Comparison of ENCODE assay signal across 1 cellular context in the genomic region with DNA sequence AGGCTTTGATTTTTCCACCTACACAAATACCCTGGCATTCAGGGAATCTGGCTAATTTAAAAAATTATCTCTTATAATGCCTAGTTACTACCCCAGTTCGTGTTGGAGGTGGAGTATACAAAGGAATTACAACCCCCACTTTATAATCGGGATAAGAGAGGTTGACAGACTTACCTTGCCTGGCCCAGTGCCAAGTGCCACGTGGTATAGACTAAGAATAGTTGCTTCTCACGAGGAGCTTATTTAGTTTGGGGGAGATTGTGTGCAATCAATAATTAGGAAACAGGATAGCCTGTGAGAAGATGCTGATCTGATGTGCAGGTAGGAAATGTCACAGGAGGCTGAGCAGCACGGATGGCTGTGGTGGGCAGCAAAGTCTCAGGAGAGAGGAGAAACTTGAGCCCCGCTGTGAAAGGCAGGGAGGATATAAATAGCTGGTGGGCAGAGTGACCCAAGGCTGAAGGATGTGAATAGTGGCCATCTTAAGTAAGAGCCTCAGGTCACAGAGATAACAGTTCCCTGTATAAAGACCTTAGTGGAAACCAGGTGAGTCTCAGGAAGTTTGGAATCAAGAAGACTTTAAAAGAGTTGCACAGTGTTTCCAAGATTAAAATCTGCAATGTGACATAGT.
TF ChIP-seq lines count a peak whose summit lies in the region.

No MANE protein-coding gene starts in this region.

TF ChIP-seq in HEK293, 187 proteins besides CTCF, POLR2A, EP300 and RAD21 (continued from another document):
- TF ChIP-seq KLF17 (tag by site-specific recombination; IDR thresholded peaks at IDR 0.05): no peak
- no peak for TF ChIP-seq WT1 (tag by site-specific recombination; IDR thresholded peaks at IDR 0.05)
- TF ChIP-seq EGR2 (tag by site-specific recombination; IDR thresholded peaks at IDR 0.05; ENCODE audit: low read depth): 0 out of 2 replicates have a peak, but pooled peaks have one; percentile 11
- TF ChIP-seq BCL6B (tag by site-specific recombination; IDR thresholded peaks at IDR 0.05): peak; percentile 15; the same call in 1 of the 2 replicates
- no peak for TF ChIP-seq ZNF324 (tag by site-specific recombination; IDR thresholded peaks at IDR 0.05)
- no peak for TF ChIP-seq ZNF704 (tag by site-specific recombination; IDR thresholded peaks at IDR 0.05)
- TF ChIP-seq ZNF600 (tag by site-specific recombination; IDR thresholded peaks at IDR 0.05): no peak
- 0 out of 2 replicates have a peak, but pooled peaks have one; percentile 15 for TF ChIP-seq ZFHX2 (tag by site-specific recombination; conservative IDR thresholded peaks at IDR 0.05)
- peak; percentile 40; the same call in 1 of the 2 replicates for TF ChIP-seq ZNF350 (tag by site-specific recombination; IDR thresholded peaks at IDR 0.05)
